Comparison of ENCODE assay signal across 31 cellular contexts in genomic region chr20:14245368-14245970, GRCh38.
DNase-seq lines count a peak whose midpoint lies in the region; FAIRE-seq and TF ChIP-seq lines count a peak whose summit lies in the region.
"Had no signal": no experiment of that assay in that cellular context is flagged by ENCODE, and none has a peak within 500 bp of the region (broad histone marks: within the 10 kb centered on the region; RNA-seq: fewer than 3 reads in every experiment).

No MANE protein-coding gene starts in this region.

- H3K27me3 ChIP-seq in astrocyte (ENCODE audit: insufficient read depth, low read length), result no peaks in the 10 kb centered on the region
- no peaks in the 10 kb centered on the region for H3K27me3 ChIP-seq in spleen (replicated peaks in 1 of 7)
- H3K27me3 ChIP-seq: ovary, Peyer's patch had no signal

- H4K20me1 ChIP-seq in astrocyte (ENCODE audit: insufficient read depth, low read length), result no peaks in the 10 kb centered on the region

- DNase-seq in GM03348 (ENCODE audit: low spot score) (peak; percentile 50), astrocyte (ENCODE audit: low read depth) (peak; percentile 21), fibroblast of villous mesenchyme (ENCODE audit: low read depth) (peak; percentile 48), mesothelial cell of epicardium (ENCODE audit: low spot score in 2 of 2, unreplicated experiment in 2 of 2) (no peak), spleen (no peak), A172 (ENCODE audit: low spot score) (no peak), NCI-H2107 treated with DMSO at 0.1 percent for 48 hours (lab: John Stamatoyannopoulos, UW; ENCODE audit: unreplicated experiment) (no peak), MV-4-11 (lab: John Stamatoyannopoulos, UW) (no peak)
- DNase-seq: activated CD4-positive, alpha-beta T cell treated with anti-CD3 and anti-CD28 coated beads, Interleukin-2, amount 50 U/mL, for 1 hour; activated CD8-positive, alpha-beta memory T cell treated with anti-CD3 and anti-CD28 coated beads, Interleukin-2, amount 50 U/mL, for 4 hours; activated naive CD8-positive, alpha-beta T cell treated with anti-CD3 and anti-CD28 coated beads, Interleukin-2, amount 10 ng/mL, durations not matched to agents 7 days and 5 days; cortex of kidney; DMS53; GOT3; naive thymus-derived CD8-positive, alpha-beta T cell; NCI-H1092; NCI-H2081; NCI-H510A; NK-92 treated with Interleukin-12 subunit alpha and Interleukin-12 subunit beta, amount 100 ng/mL, for 24 hours; ovary; Peyer's patch; stimulated activated CD4-positive, alpha-beta T cell treated with anti-CD3 and anti-CD28 coated beads, Interleukin-4, amount 100 ng/mL, for 1 hour; WERI-Rb-1 had no signal

- WGBS in spleen, 5 donors, result 40 to 71% (median 58%) methylated on average over 1 of the region's 1 CpG

- TF ChIP-seq POLR2A in spleen (IDR thresholded peaks at IDR 0.05), result no peak

- no peaks in the 10 kb centered on the region for H3K4me1 ChIP-seq in astrocyte (ENCODE audit: insufficient read depth, low read length)
- H3K4me1 ChIP-seq in spleen, result no peaks in the 10 kb centered on the region
- H3K4me1 ChIP-seq: Peyer's patch had no signal

- intact Hi-C loops in spleen (cut with DNase I; ENCODE audit: low total_unique reads), result no loop called here

- H3K9ac ChIP-seq in astrocyte (ENCODE audit: low read length), result no peak overlapping the region
- H3K9ac ChIP-seq: KMS-11 had no signal

- no peak overlapping the region for H2AFZ ChIP-seq in astrocyte (ENCODE audit: low read depth, low read length)

- H3K4me3 Mint-ChIP-seq in astrocyte (ENCODE audit: unreplicated experiment) (no peak overlapping the region), mesothelial cell of epicardium (no peak overlapping the region)
- H3K4me3 Mint-ChIP-seq: activated naive CD8-positive, alpha-beta T cell treated with anti-CD3 and anti-CD28 coated beads, Interleukin-2, amount 10 ng/mL, durations not matched to agents 7 days and 5 days; naive thymus-derived CD8-positive, alpha-beta T cell; stimulated activated naive CD8-positive, alpha-beta T cell treated with anti-CD3 and anti-CD28 coated beads, Interleukin-15, Interleukin-2, amounts not matched to agents 100 ng/mL and 50 ng/mL, for 24 hours; T-helper 2 cell treated with Interferon-gamma antibody and Interleukin-4, amounts not matched to agents 5 μg/mL and 100 μg/mL, for 36 hours; type B pancreatic cell had no signal

- FAIRE-seq in astrocyte (lab: Jason Lieb, UNC), result no peak
- FAIRE-seq: GM12891, GM19239 had no signal

- H3K4me3 ChIP-seq in astrocyte (ENCODE audit: insufficient read depth, low read depth, low read length), result no peak overlapping the region
- no peak overlapping the region for H3K4me3 ChIP-seq in fibroblast of villous mesenchyme (ENCODE audit: low read depth, low read length)
- H3K4me3 ChIP-seq in spleen, result no peak overlapping the region
- H3K4me3 ChIP-seq: ovary, Peyer's patch, SK-N-MC, skin epidermis had no signal

- peaks cover 4% of the 10 kb centered on the region for H3K4me1 Mint-ChIP-seq in astrocyte (ENCODE audit: low read depth, unreplicated experiment)
- peaks cover 38% of the 10 kb centered on the region for H3K4me1 Mint-ChIP-seq in mesothelial cell of epicardium
- H3K4me1 Mint-ChIP-seq: activated naive CD8-positive, alpha-beta T cell treated with anti-CD3 and anti-CD28 coated beads, Interleukin-2, amount 10 ng/mL, durations not matched to agents 7 days and 5 days; naive thymus-derived CD8-positive, alpha-beta T cell had no signal

- no peaks in the 10 kb centered on the region for H3K36me3 Mint-ChIP-seq in astrocyte (ENCODE audit: low read depth, unreplicated experiment)
- no peaks in the 10 kb centered on the region for H3K36me3 Mint-ChIP-seq in mesothelial cell of epicardium
- H3K36me3 Mint-ChIP-seq: activated naive CD8-positive, alpha-beta T cell treated with anti-CD3 and anti-CD28 coated beads, Interleukin-2, amount 10 ng/mL, durations not matched to agents 7 days and 5 days; naive thymus-derived CD8-positive, alpha-beta T cell; type B pancreatic cell had no signal

- H3K36me3 ChIP-seq in astrocyte (ENCODE audit: insufficient read depth, low read length), result no peaks in the 10 kb centered on the region
- no peaks in the 10 kb centered on the region for H3K36me3 ChIP-seq in spleen
- H3K36me3 ChIP-seq: ovary, Peyer's patch, WERI-Rb-1 had no signal

- TF ChIP-seq CTCF in astrocyte (IDR thresholded peaks at IDR 0.05; ENCODE audit: insufficient read depth, low read depth, low read length) (no peak), fibroblast of villous mesenchyme (IDR thresholded peaks at IDR 0.05; ENCODE audit: insufficient read depth, low read depth, low read length) (no peak), mesothelial cell of epicardium (IDR thresholded peaks at IDR 0.05; ENCODE audit: unreplicated experiment) (no peak), spleen (IDR thresholded peaks at IDR 0.05 in 8 of 11, conservative IDR thresholded peaks at IDR 0.05 in 3 of 11) (no peak)

- H3K4me2 ChIP-seq in astrocyte (ENCODE audit: low read length), result no peak overlapping the region
- H3K4me2 ChIP-seq: KMS-11 had no signal

- H3K9me3 Mint-ChIP-seq in astrocyte (ENCODE audit: unreplicated experiment) (no peaks in the 10 kb centered on the region), mesothelial cell of epicardium (no peaks in the 10 kb centered on the region)
- H3K9me3 Mint-ChIP-seq: activated naive CD8-positive, alpha-beta T cell treated with anti-CD3 and anti-CD28 coated beads, Interleukin-2, amount 10 ng/mL, durations not matched to agents 7 days and 5 days; stimulated activated naive CD8-positive, alpha-beta T cell treated with anti-CD3 and anti-CD28 coated beads, Interleukin-15, Interleukin-2, amounts not matched to agents 100 ng/mL and 50 ng/mL, for 24 hours; type B pancreatic cell had no signal

- H3K79me2 ChIP-seq in astrocyte (ENCODE audit: insufficient read depth, low read length), result no peaks in the 10 kb centered on the region

- H3K9me3 ChIP-seq in astrocyte (ENCODE audit: insufficient read depth, low read depth, low read length) (no peaks in the 10 kb centered on the region), spleen (no peaks in the 10 kb centered on the region)
- H3K9me3 ChIP-seq: ovary, Peyer's patch had no signal

- H3K27me3 Mint-ChIP-seq in astrocyte (ENCODE audit: low read depth, unreplicated experiment) (no peaks in the 10 kb centered on the region), mesothelial cell of epicardium (ENCODE audit: low read depth) (no peaks in the 10 kb centered on the region)
- H3K27me3 Mint-ChIP-seq: activated naive CD8-positive, alpha-beta T cell treated with anti-CD3 and anti-CD28 coated beads, Interleukin-2, amount 10 ng/mL, durations not matched to agents 7 days and 5 days; naive thymus-derived CD8-positive, alpha-beta T cell; stimulated activated naive CD8-positive, alpha-beta T cell treated with anti-CD3 and anti-CD28 coated beads, Interleukin-15, Interleukin-2, amounts not matched to agents 100 ng/mL and 50 ng/mL, for 24 hours; type B pancreatic cell had no signal

- H3K27ac Mint-ChIP-seq in astrocyte (ENCODE audit: unreplicated experiment) (no peak overlapping the region), mesothelial cell of epicardium (peak overlapping the region; percentile 60)
- H3K27ac Mint-ChIP-seq: activated naive CD8-positive, alpha-beta T cell treated with anti-CD3 and anti-CD28 coated beads, Interleukin-2, amount 10 ng/mL, durations not matched to agents 7 days and 5 days; stimulated activated naive CD8-positive, alpha-beta T cell treated with anti-CD3 and anti-CD28 coated beads, Interleukin-15, Interleukin-2, amounts not matched to agents 100 ng/mL and 50 ng/mL, for 24 hours; T-helper 2 cell treated with Interferon-gamma antibody and Interleukin-4, amounts not matched to agents 5 μg/mL and 100 μg/mL, for 36 hours; type B pancreatic cell had no signal

- H3K27ac ChIP-seq in astrocyte (ENCODE audit: low read depth, low read length), result no peak overlapping the region
- no peak overlapping the region for H3K27ac ChIP-seq in spleen
- H3K27ac ChIP-seq: KMS-11, ovary, Peyer's patch, SK-N-MC, skin epidermis, WERI-Rb-1 had no signal

Comparison
In these comparisons a context has a peak if more than half of its experiments do, and no peak if none do; other contexts are left out.
1. DNase-seq: peak in GM03348 (single experiment), astrocyte (single experiment) and fibroblast of villous mesenchyme (single experiment); none in mesothelial cell of epicardium (0 of 2), spleen (single experiment), A172 (single experiment), NCI-H2107 treated with DMSO at 0.1 percent for 48 hours (single experiment) and MV-4-11 (single experiment).